Comparison of ENCODE assay signal across 18 cellular contexts in genomic region chr1:8274396-8274795, GRCh38. TPM values are rescaled to one million over a fixed set of nuclear protein-coding genes. Genes with fewer than 3 reads are reported as not detected.
DNase-seq lines count a peak whose midpoint lies in the region; ATAC-seq and TF ChIP-seq lines count a peak whose summit lies in the region.
"Had no signal": no experiment of that assay in that cellular context is flagged by ENCODE, and none has a peak within 500 bp of the region (broad histone marks: within the 10 kb centered on the region; RNA-seq: fewer than 3 reads in every experiment).

No MANE protein-coding gene starts in this region.

- H3K4me3 ChIP-seq in neural progenitor cell: no peak overlapping the region
- H3K4me3 ChIP-seq: BLaER1 treated with 17β-estradiol and CSF1 and Interleukin-3, amounts not matched to agents 10 nM and 100 nM; HAP-1; SJCRH30 had no signal

- H3K4me2 ChIP-seq in neural progenitor cell: no peak overlapping the region
- H3K4me2 ChIP-seq: BLaER1 treated with 17β-estradiol and CSF1 and Interleukin-3, amounts not matched to agents 10 nM and 100 nM had no signal

- intact Hi-C loops in left colon (cut with DNase I, micrococcal nuclease): no loop called here

- H3K36me3 ChIP-seq in neural progenitor cell: no peaks in the 10 kb centered on the region
- H3K36me3 ChIP-seq: BLaER1 treated with 17β-estradiol and CSF1 and Interleukin-3, amounts not matched to agents 10 nM and 100 nM; HAP-1; SJCRH30 had no signal

- peaks cover 17% of the 10 kb centered on the region for H3K4me1 Mint-ChIP-seq in neural progenitor cell

- H3K27ac Mint-ChIP-seq in neural progenitor cell: peak overlapping the region; percentile 88

- no peaks in the 10 kb centered on the region for H3K27me3 ChIP-seq in neural progenitor cell
- H3K27me3 ChIP-seq: BLaER1 treated with 17β-estradiol and CSF1 and Interleukin-3, amounts not matched to agents 10 nM and 100 nM; SJCRH30 had no signal

- H3K9me3 ChIP-seq in neural progenitor cell (ENCODE audit: low read depth): no peaks in the 10 kb centered on the region
- H3K9me3 ChIP-seq: BLaER1 treated with 17β-estradiol and CSF1 and Interleukin-3, amounts not matched to agents 10 nM and 100 nM; HAP-1; SJCRH30 had no signal

- H2AFZ ChIP-seq in neural progenitor cell (replicated peaks): no peak overlapping the region

- no peaks in the 10 kb centered on the region for H3K79me2 ChIP-seq in neural progenitor cell (ENCODE audit: low read depth)

- no peak for TF ChIP-seq CTCF in neural progenitor cell (IDR thresholded peaks at IDR 0.05)

- no peak overlapping the region for H3K4me3 Mint-ChIP-seq in neural progenitor cell

- H3K9ac ChIP-seq in neural progenitor cell: no peak overlapping the region
- H3K9ac ChIP-seq: BLaER1 treated with 17β-estradiol and CSF1 and Interleukin-3, amounts not matched to agents 10 nM and 100 nM had no signal

- H3K4me1 ChIP-seq in neural progenitor cell: peaks cover 7% of the 10 kb centered on the region
- H3K4me1 ChIP-seq: BLaER1 treated with 17β-estradiol and CSF1 and Interleukin-3, amounts not matched to agents 10 nM and 100 nM; HAP-1 had no signal

- no peaks in the 10 kb centered on the region for H3K36me3 Mint-ChIP-seq in neural progenitor cell

- H4K20me1 ChIP-seq in neural progenitor cell (ENCODE audit: low read depth): no peaks in the 10 kb centered on the region
- H4K20me1 ChIP-seq: BLaER1 treated with 17β-estradiol and CSF1 and Interleukin-3, amounts not matched to agents 10 nM and 100 nM had no signal

- DNase-seq in NCI-H2029 treated with DMSO at 0.1 percent for 48 hours (lab: John Stamatoyannopoulos, UW) (peak; percentile 9), NCI-H2029 (lab: John Stamatoyannopoulos, UW) (no peak), HuH-7 (ENCODE audit: low spot score) (peak; percentile 28), left colon (no peak), neural progenitor cell (ENCODE audit: low spot score) (no peak), T1000 (lab: John Stamatoyannopoulos, UW) (no peak), NCI-H82 (lab: John Stamatoyannopoulos, UW) (no peak)
- DNase-seq: 8988T; NCI-H1417 treated with DMSO at 0.1 percent for 48 hours; NCI-H2107; NCI-H524 treated with DMSO at 0.1 percent for 48 hours; NK-92 treated with Interleukin-12 subunit alpha and Interleukin-12 subunit beta, amount 100 ng/mL, for 24 hours; OCI-M1; SJCRH30 had no signal

- H3F3A ChIP-seq in neural progenitor cell (ENCODE audit: low read depth): peaks cover 7% of the 10 kb centered on the region

- ATAC-seq in left colon: peak; percentile 82
- no peak for ATAC-seq in HG03095 (IDR thresholded peaks at IDR 0.05; ENCODE audit: unreplicated experiment)

- peaks cover 4% of the 10 kb centered on the region for H3K9me3 Mint-ChIP-seq in neural progenitor cell

- H3K27me3 Mint-ChIP-seq in neural progenitor cell (ENCODE audit: insufficient read depth, low read depth): peaks cover 14% of the 10 kb centered on the region

- H3K27ac ChIP-seq in neural progenitor cell: no peak overlapping the region
- H3K27ac ChIP-seq: BLaER1 treated with 17β-estradiol and CSF1 and Interleukin-3, amounts not matched to agents 10 nM and 100 nM; RWPE1; SJCRH30 had no signal

RNA-seq across cellular contexts. Expression of gene SLC45A1, which starts 43.5 kb away (rescaled TPM):
- under 1 TPM; 0.70 to 0.73 TPM for total RNA-seq in left colon
- 1.1 and 3.3 TPM in 2 replicates for total RNA-seq in neural progenitor cell (ENCODE audit: low replicate concordance)

Comparison
In these comparisons a context has a peak if more than half of its experiments do, and no peak if none do; other contexts are left out.
1. DNase-seq: peak in NCI-H2029 treated with DMSO at 0.1 percent for 48 hours (single experiment) and HuH-7 (single experiment); none in NCI-H2029 (single experiment), left colon (0 of 2), neural progenitor cell (single experiment), T1000 (single experiment) and NCI-H82 (single experiment).